ENCODE assay signal across 8 cellular contexts in the genomic region with DNA sequence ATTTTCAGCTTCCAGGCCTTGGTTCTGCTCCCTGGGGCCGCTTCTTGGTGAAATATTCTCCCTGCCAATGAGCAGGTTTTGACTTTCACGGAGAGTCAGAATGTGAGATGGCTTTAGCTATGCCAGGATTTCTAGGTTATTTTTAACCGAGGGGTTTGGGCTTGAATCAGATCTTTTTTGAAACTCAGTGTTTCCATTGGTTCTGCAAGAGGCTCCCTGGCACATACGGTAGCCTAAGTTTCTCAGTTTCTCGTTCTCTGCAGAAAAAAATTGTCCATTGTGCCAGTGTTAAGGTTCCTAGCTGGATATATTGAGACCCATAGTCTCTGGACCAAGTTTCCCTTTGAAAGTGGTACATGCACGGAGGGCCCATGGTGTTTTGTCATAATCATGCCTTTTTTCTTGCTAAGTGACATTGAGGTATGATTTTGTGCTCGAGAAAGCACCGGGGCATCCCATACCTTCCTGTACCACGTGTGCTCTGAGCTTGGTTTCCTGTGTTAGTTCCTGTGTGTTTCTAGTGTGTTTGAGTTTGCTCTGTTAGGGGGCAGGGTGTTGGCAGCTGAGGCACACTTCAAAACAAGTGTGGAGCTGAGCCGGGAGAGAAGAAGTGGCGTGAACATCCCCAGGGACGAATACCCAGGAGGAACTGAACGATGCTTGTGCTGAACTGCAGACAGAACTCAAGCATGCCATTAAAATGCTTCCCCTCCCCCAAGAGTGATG.
DNase-seq lines count a peak whose midpoint lies in the region; ATAC-seq and TF ChIP-seq lines count a peak whose summit lies in the region.

No MANE protein-coding gene starts in this region.

- peak overlapping the region; percentile 54 for H3K4me2 ChIP-seq in OCI-LY1 (ENCODE audit: low read length)

- H3K27me3 Mint-ChIP-seq in activated naive CD8-positive, alpha-beta T cell treated with anti-CD3 and anti-CD28 coated beads, Interleukin-2, amount 50 U/mL, for 24 hours: no peaks in the 10 kb centered on the region
- H3K27me3 Mint-ChIP-seq in type B pancreatic cell: peaks cover 8% of the 10 kb centered on the region

- peak overlapping the region; percentile 32; the same call in 1 of the 2 replicates for H3K9ac ChIP-seq in OCI-LY1 (ENCODE audit: low read length)

- H3K79me2 ChIP-seq in OCI-LY1 (ENCODE audit: insufficient read depth, low read length): no peaks in the 10 kb centered on the region

- no peaks in the 10 kb centered on the region for H3K36me3 ChIP-seq in OCI-LY1 (ENCODE audit: insufficient read depth, low read length)

- no peak overlapping the region for H2AFZ ChIP-seq in OCI-LY1 (ENCODE audit: low read length)

- intact Hi-C loops in cardiac septum (cut with DNase I): no loop called here

- H3K9me2 ChIP-seq in OCI-LY1 (ENCODE audit: low read depth, low read length): no peaks in the 10 kb centered on the region

- H3F3A ChIP-seq in OCI-LY1 (ENCODE audit: insufficient read depth, low read length): no peaks in the 10 kb centered on the region

- no peaks in the 10 kb centered on the region for H3K27me3 ChIP-seq in OCI-LY1 (ENCODE audit: insufficient read depth, low read length)

- no peak for TF ChIP-seq CTCF in OCI-LY1 (IDR thresholded peaks at IDR 0.05; ENCODE audit: low read length)
- TF ChIP-seq CTCF in type B pancreatic cell (conservative IDR thresholded peaks at IDR 0.05): no peak

- peak overlapping the region; percentile 38 for H3K4me3 ChIP-seq in OCI-LY1 (ENCODE audit: low read depth, low read length, poor library complexity, severe bottlenecking)

- H3K4me3 Mint-ChIP-seq in activated naive CD8-positive, alpha-beta T cell treated with anti-CD3 and anti-CD28 coated beads, Interleukin-2, amount 50 U/mL, for 24 hours: peak overlapping the region; percentile 70
- H3K4me3 Mint-ChIP-seq in type B pancreatic cell: no peak overlapping the region

- peak overlapping the region; percentile 89 for H3K27ac Mint-ChIP-seq in activated naive CD8-positive, alpha-beta T cell treated with anti-CD3 and anti-CD28 coated beads, Interleukin-2, amount 50 U/mL, for 24 hours
- no peak overlapping the region for H3K27ac Mint-ChIP-seq in type B pancreatic cell

- ATAC-seq in GM21528 (IDR thresholded peaks at IDR 0.05; ENCODE audit: low FRiP score, unreplicated experiment) (peak; percentile 66), GM21717 (IDR thresholded peaks at IDR 0.05; ENCODE audit: unreplicated experiment) (no peak)
- peak; percentile 95 for ATAC-seq in activated naive CD8-positive, alpha-beta T cell treated with anti-CD3 and anti-CD28 coated beads, Interleukin-2, amount 50 U/mL, for 24 hours

- peak overlapping the region; percentile 93 for H3K27ac ChIP-seq in OCI-LY1 (ENCODE audit: low read depth, low read length, poor library complexity, severe bottlenecking)

- H3K4me1 Mint-ChIP-seq in activated naive CD8-positive, alpha-beta T cell treated with anti-CD3 and anti-CD28 coated beads, Interleukin-2, amount 50 U/mL, for 24 hours: peaks cover 61% of the 10 kb centered on the region
- H3K4me1 Mint-ChIP-seq in type B pancreatic cell (ENCODE audit: unreplicated experiment): peaks cover 8% of the 10 kb centered on the region

- peaks cover 29% of the 10 kb centered on the region for H3K4me1 ChIP-seq in OCI-LY1 (ENCODE audit: insufficient read depth, low read length, severe bottlenecking)

- H3K36me3 Mint-ChIP-seq in activated naive CD8-positive, alpha-beta T cell treated with anti-CD3 and anti-CD28 coated beads, Interleukin-2, amount 50 U/mL, for 24 hours (ENCODE audit: low read depth): no peaks in the 10 kb centered on the region
- H3K36me3 Mint-ChIP-seq in type B pancreatic cell: no peaks in the 10 kb centered on the region

- H3K9me3 Mint-ChIP-seq in activated naive CD8-positive, alpha-beta T cell treated with anti-CD3 and anti-CD28 coated beads, Interleukin-2, amount 50 U/mL, for 24 hours: peaks cover 4% of the 10 kb centered on the region
- H3K9me3 Mint-ChIP-seq in type B pancreatic cell: no peaks in the 10 kb centered on the region

- no peaks in the 10 kb centered on the region for H4K20me1 ChIP-seq in OCI-LY1 (ENCODE audit: insufficient read depth, low read length)

- peak; percentile 46 for DNase-seq in activated naive CD8-positive, alpha-beta T cell treated with anti-CD3 and anti-CD28 coated beads, Interleukin-2, amount 50 U/mL, for 24 hours
- DNase-seq in stimulated activated CD8-positive, alpha-beta memory T cell treated with anti-CD3 and anti-CD28 coated beads, Interleukin-7, amount 100 ng/mL, for 4 hours (ENCODE audit: low read depth in 2 of 2): peak; percentile 34 to 41
- DNase-seq in cardiac septum (ENCODE audit: low spot score) (no peak), type B pancreatic cell (ENCODE audit: extremely low spot score, unreplicated experiment) (no peak), MV-4-11 (lab: John Stamatoyannopoulos, UW) (no peak)

- H3K9me3 ChIP-seq in OCI-LY1 (ENCODE audit: low read length): no peaks in the 10 kb centered on the region

Comparison
In these comparisons a context has a peak if more than half of its experiments do, and no peak if none do; other contexts are left out.
1. DNase-seq: peak in activated naive CD8-positive, alpha-beta T cell treated with anti-CD3 and anti-CD28 coated beads, Interleukin-2, amount 50 U/mL, for 24 hours (single experiment) and stimulated activated CD8-positive, alpha-beta memory T cell treated with anti-CD3 and anti-CD28 coated beads, Interleukin-7, amount 100 ng/mL, for 4 hours (2 of 2); none in cardiac septum (single experiment), type B pancreatic cell (single experiment) and MV-4-11 (single experiment).